In genomic region chr2:139259422-139260051, GRCh38 we compare ENCODE assay signal across 1 cellular context.
A peak's percentile ranks its signal among the peaks of the same experiment; 100 is the strongest.
TF ChIP-seq lines count a peak whose summit lies in the region.

No MANE protein-coding gene starts in this region.

TF ChIP-seq in HepG2, 621 proteins besides CTCF, POLR2A, EP300 and RAD21 (continued from another document and continues in another):
- TF ChIP-seq HMGXB3 (CRISPR knock-in tag; IDR thresholded peaks at IDR 0.05; ENCODE audit: borderline replicate concordance), result no peak
- TF ChIP-seq AFF4 (CRISPR knock-in tag; IDR thresholded peaks at IDR 0.05), result no peak
- TF ChIP-seq KIAA2018 (CRISPR knock-in tag; IDR thresholded peaks at IDR 0.05; ENCODE audit: borderline replicate concordance), result no peak
- TF ChIP-seq MYPOP (CRISPR knock-in tag; IDR thresholded peaks at IDR 0.05), result no peak
- no peak for TF ChIP-seq KDM3A (CRISPR knock-in tag; IDR thresholded peaks at IDR 0.05; ENCODE audit: low read depth)
- TF ChIP-seq SRSF1 (optimal IDR thresholded peaks at IDR 0.05; ENCODE audit: low read depth, low read length), result no peak
- no peak for TF ChIP-seq SP2 (CRISPR knock-in tag; IDR thresholded peaks at IDR 0.05)
- TF ChIP-seq ZNF331 (CRISPR knock-in tag; IDR thresholded peaks at IDR 0.05), result peak; percentile 51; the same call in 1 of the 2 replicates
- TF ChIP-seq ZNF816 (CRISPR knock-in tag; IDR thresholded peaks at IDR 0.05; ENCODE audit: borderline replicate concordance), result no peak
- no peak for TF ChIP-seq ZNF841 (CRISPR knock-in tag; IDR thresholded peaks at IDR 0.05; ENCODE audit: borderline replicate concordance)
- TF ChIP-seq TFAP4 (IDR thresholded peaks at IDR 0.05; ENCODE audit: borderline replicate concordance, low read depth), result no peak
- no peak for TF ChIP-seq ZBTB7A (CRISPR knock-in tag; IDR thresholded peaks at IDR 0.05)
- no peak for TF ChIP-seq AHR (CRISPR knock-in tag; IDR thresholded peaks at IDR 0.05)
- TF ChIP-seq CEBPG (CRISPR knock-in tag; IDR thresholded peaks at IDR 0.05), result no peak
- no peak for TF ChIP-seq DMAP1 (CRISPR knock-in tag; IDR thresholded peaks at IDR 0.05)
- no peak for TF ChIP-seq NONO (IDR thresholded peaks at IDR 0.05)
- TF ChIP-seq NONO (CRISPR knock-in tag; conservative IDR thresholded peaks at IDR 0.05), result no peak
- no peak for TF ChIP-seq ZNF546 (CRISPR knock-in tag; conservative IDR thresholded peaks at IDR 0.05)
- no peak for TF ChIP-seq TSC22D2 (CRISPR knock-in tag; IDR thresholded peaks at IDR 0.05; ENCODE audit: borderline replicate concordance)
- no peak for TF ChIP-seq AGO2 (optimal IDR thresholded peaks at IDR 0.05; ENCODE audit: low read depth, low read length)
- TF ChIP-seq FOXK1 (CRISPR knock-in tag; IDR thresholded peaks at IDR 0.05; ENCODE audit: borderline replicate concordance, low read depth), result 0 out of 2 replicates have a peak, but pooled peaks have one; percentile 34
- TF ChIP-seq TBX3 (IDR thresholded peaks at IDR 0.05; ENCODE audit: borderline replicate concordance), result peak; percentile 87
- TF ChIP-seq TCF12 (IDR thresholded peaks at IDR 0.05), result no peak
- TF ChIP-seq TCF12 (CRISPR knock-in tag; IDR thresholded peaks at IDR 0.05), result no peak
- TF ChIP-seq ZNF574 (CRISPR knock-in tag; IDR thresholded peaks at IDR 0.05), result no peak
- TF ChIP-seq ZNF710 (CRISPR knock-in tag; IDR thresholded peaks at IDR 0.05; ENCODE audit: borderline replicate concordance), result no peak
- no peak for TF ChIP-seq ZNF614 (CRISPR knock-in tag; IDR thresholded peaks at IDR 0.05; ENCODE audit: borderline replicate concordance)
- TF ChIP-seq AGO1 (IDR thresholded peaks at IDR 0.05; ENCODE audit: low read depth, low read length, poor library complexity, severe bottlenecking), result no peak
- peak; percentile 23; the same call in 1 of the 2 replicates for TF ChIP-seq ZNF503 (CRISPR knock-in tag; IDR thresholded peaks at IDR 0.05)
- TF ChIP-seq CBX1 (IDR thresholded peaks at IDR 0.05; ENCODE audit: low read depth), result no peak
- TF ChIP-seq ZNF605 (CRISPR knock-in tag; IDR thresholded peaks at IDR 0.05), result no peak
